Comparison of ENCODE assay signal across 11 cellular contexts in the genomic region with DNA sequence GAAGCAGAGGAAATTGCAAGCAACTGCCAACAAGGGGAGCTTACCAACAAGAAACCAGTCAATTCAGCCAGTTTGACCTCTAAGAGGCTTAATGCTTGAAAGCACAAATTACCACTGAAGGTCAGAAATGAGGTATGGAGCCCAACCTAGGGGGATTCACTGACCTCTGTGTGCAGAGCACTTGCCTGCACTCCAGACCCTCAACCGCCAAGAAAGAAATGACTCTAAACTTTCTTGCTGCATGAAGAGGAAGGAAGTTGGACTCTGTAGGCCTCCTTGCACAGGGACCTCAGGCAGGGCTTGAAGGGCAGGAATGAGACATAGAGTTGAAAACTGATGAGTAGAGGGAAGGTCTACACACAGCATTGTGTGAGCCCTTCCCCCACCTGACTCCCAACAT.
DNase-seq lines count a peak whose midpoint lies in the region; ATAC-seq and TF ChIP-seq lines count a peak whose summit lies in the region.
"Had no signal": no experiment of that assay in that cellular context is flagged by ENCODE, and none has a peak within 500 bp of the region (broad histone marks: within the 10 kb centered on the region; RNA-seq: fewer than 3 reads in every experiment).

No MANE protein-coding gene starts in this region.

- H3K27me3 ChIP-seq in effector memory CD4-positive, alpha-beta T cell (replicated peaks; ENCODE audit: control insufficient read depth, insufficient read depth, low read length, poor library complexity, severe bottlenecking) = no peaks in the 10 kb centered on the region
- H3K27me3 ChIP-seq: neural progenitor cell had no signal

- TF ChIP-seq CTCF in NB4 (IDR thresholded peaks at IDR 0.05; ENCODE audit: low read depth, low read length) = no peak

- H3K4me1 ChIP-seq in effector memory CD4-positive, alpha-beta T cell (ENCODE audit: control insufficient read depth, insufficient read depth, low read length, poor library complexity, severe bottlenecking) = no peaks in the 10 kb centered on the region
- H3K4me1 ChIP-seq: neural progenitor cell had no signal

- H3K36me3 ChIP-seq in effector memory CD4-positive, alpha-beta T cell (ENCODE audit: control insufficient read depth, insufficient read depth, low read length) = no peaks in the 10 kb centered on the region
- H3K36me3 ChIP-seq: neural progenitor cell had no signal

- CTCF ChIA-PET in HEK293T (lab: Yijun Ruan, JAX) = no interaction called here

- POLR2A ChIA-PET in HEK293T (lab: Yijun Ruan, JAX) = interaction anchor here (0.7 kb wide), 1 partner anchor 37 kb away, joined by 4 read pairs; no protein-coding TSS in a partner anchor

- peak; percentile 32 for TF ChIP-seq POLR2A in NB4 (IDR thresholded peaks at IDR 0.05; ENCODE audit: extremely low read depth, insufficient read length)

- H3K9me3 ChIP-seq in effector memory CD4-positive, alpha-beta T cell (ENCODE audit: control insufficient read depth, low read length) = no peaks in the 10 kb centered on the region

- peak overlapping the region; percentile 47 for H3K4me3 ChIP-seq in NB4 (ENCODE audit: low read depth, low read length)
- H3K4me3 ChIP-seq in effector memory CD4-positive, alpha-beta T cell (ENCODE audit: insufficient read depth, low read depth, low read length, poor library complexity, severe bottlenecking) = no peak overlapping the region
- H3K4me3 ChIP-seq: neural progenitor cell had no signal

- DNase-seq in AML-193 (lab: John Stamatoyannopoulos, UW) = peak; percentile 71 to 79
- DNase-seq in NB4 (ENCODE audit: low read depth) = peak; percentile 86
- DNase-seq in NCI-H446 (lab: John Stamatoyannopoulos, UW) = no peak
- DNase-seq in stimulated activated CD4-positive, alpha-beta T cell treated with anti-CD3 and anti-CD28 coated beads, Interleukin-1b, Interleukin-23, amount 100 ng/mL, for 48 hours = no peak
- no peak for DNase-seq in HEK293T (ENCODE audit: extremely low spot score)
- no peak for DNase-seq in effector memory CD4-positive, alpha-beta T cell
- DNase-seq: C1 segment of cervical spinal cord, NCI-H524 had no signal

- H3K27ac ChIP-seq in effector memory CD4-positive, alpha-beta T cell (ENCODE audit: insufficient read depth, low read length, poor library complexity, severe bottlenecking) = no peak overlapping the region
- H3K27ac ChIP-seq: neural progenitor cell had no signal

- ATAC-seq in GM18909 (IDR thresholded peaks at IDR 0.05; ENCODE audit: poor library complexity, unreplicated experiment) = peak; percentile 70
- peak; percentile 73 for ATAC-seq in HG02884 (IDR thresholded peaks at IDR 0.05; ENCODE audit: unreplicated experiment)

TF ChIP-seq in HEK293T, 16 proteins besides CTCF, POLR2A, EP300 and RAD21:
- TF ChIP-seq BHLHE40 (IDR thresholded peaks at IDR 0.05; ENCODE audit: borderline replicate concordance) (no peak), NFRKB (IDR thresholded peaks at IDR 0.05) (no peak), FOXA1 (IDR thresholded peaks at IDR 0.05) (no peak), CTBP1 (IDR thresholded peaks at IDR 0.05; ENCODE audit: borderline replicate concordance) (no peak), FOXM1 (IDR thresholded peaks at IDR 0.05; ENCODE audit: borderline replicate concordance) (no peak), SUZ12 (IDR thresholded peaks at IDR 0.05) (no peak), FOXK2 (IDR thresholded peaks at IDR 0.05) (no peak), L3MBTL2 (conservative IDR thresholded peaks at IDR 0.05) (no peak), LEF1 (IDR thresholded peaks at IDR 0.05; ENCODE audit: borderline replicate concordance) (no peak)

Comparison
In these comparisons a context has a peak if more than half of its experiments do, and no peak if none do; other contexts are left out.
1. DNase-seq: peak in AML-193 (2 of 2) and NB4 (single experiment); none in NCI-H446 (0 of 2), stimulated activated CD4-positive, alpha-beta T cell treated with anti-CD3 and anti-CD28 coated beads, Interleukin-1b, Interleukin-23, amount 100 ng/mL, for 48 hours (single experiment), HEK293T (single experiment) and effector memory CD4-positive, alpha-beta T cell (0 of 3).